Comparison of ENCODE assay signal across 22 cellular contexts in the genomic region with DNA sequence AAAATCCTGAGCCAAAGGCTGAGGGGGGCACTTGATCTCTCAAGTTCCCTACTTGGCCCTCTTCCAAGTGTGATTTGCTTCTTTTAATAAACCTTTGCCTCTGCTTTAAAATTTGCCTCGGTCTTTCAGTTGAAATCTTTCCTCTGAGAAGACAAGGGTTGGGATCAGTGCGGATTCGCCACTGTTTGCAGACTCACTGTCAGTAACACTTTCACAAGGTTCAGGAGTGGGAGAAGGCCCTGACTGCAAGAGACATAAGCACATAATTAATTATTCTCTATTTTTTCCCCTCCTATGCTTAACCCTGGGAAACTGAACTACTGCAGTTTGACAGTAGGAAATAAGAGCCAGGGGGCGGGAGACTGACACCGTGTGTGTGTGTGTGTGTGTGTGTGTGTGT. TPM values are rescaled to one million over a fixed set of nuclear protein-coding genes. Genes with fewer than 3 reads are reported as not detected.
DNase-seq lines count a peak whose midpoint lies in the region; ATAC-seq and TF ChIP-seq lines count a peak whose summit lies in the region.
"Had no signal": no experiment of that assay in that cellular context is flagged by ENCODE, and none has a peak within 500 bp of the region (broad histone marks: within the 10 kb centered on the region; RNA-seq: fewer than 3 reads in every experiment).

No MANE protein-coding gene starts in this region.

- peaks cover 7% of the 10 kb centered on the region for H3K4me1 ChIP-seq in endodermal cell (ENCODE audit: control insufficient read depth, insufficient read depth, low read length)
- H3K4me1 ChIP-seq: BLaER1 treated with 17β-estradiol and CSF1 and Interleukin-3, amounts not matched to agents 10 nM and 100 nM had no signal

- POLR2A ChIA-PET in RWPE1 (lab: Yijun Ruan, JAX; ENCODE audit: low non-redundant PET) = no interaction called here

- intact Hi-C loops in posterior cingulate gyrus (cut with DNase I) = no loop called here

- DNase-seq in NCI-H1105 (lab: John Stamatoyannopoulos, UW) = peak; percentile 7
- peak; percentile 63 to 78 for DNase-seq in NCI-H524 (lab: John Stamatoyannopoulos, UW)
- DNase-seq in endodermal cell = peak; percentile 5
- peak; percentile 8 for DNase-seq in putamen (ENCODE audit: low spot score)
- DNase-seq in posterior cingulate gyrus = no peak
- DNase-seq in GOT3 (lab: John Stamatoyannopoulos, UW) = no peak
- no peak for DNase-seq in activated naive CD4-positive, alpha-beta T cell treated with anti-CD3 and anti-CD28 coated beads, Interleukin-2, amount 50 U/mL, for 72 hours (ENCODE audit: low spot score in 2 of 2)
- no peak for DNase-seq in RWPE1 (ENCODE audit: low spot score)
- DNase-seq: CD8-positive, alpha-beta T cell; EL; GF-D8; IMR-90; NCI-H187 treated with DMSO at 0.1 percent for 48 hours; NCI-H2107; NCI-H510A; NCI-H82; OCI-M1; SHP77 had no signal

- no peaks in the 10 kb centered on the region for H3K36me3 Mint-ChIP-seq in endodermal cell (ENCODE audit: low read depth)
- peaks cover 10% of the 10 kb centered on the region in 2 donors for H3K36me3 Mint-ChIP-seq in activated naive CD4-positive, alpha-beta T cell treated with anti-CD3 and anti-CD28 coated beads, Interleukin-2, amount 50 U/mL, for 72 hours
- H3K36me3 Mint-ChIP-seq: CD8-positive, alpha-beta T cell had no signal

- no peak overlapping the region for H3K9ac ChIP-seq in endodermal cell (ENCODE audit: extremely low read depth, low read length, poor library complexity, severe bottlenecking)
- H3K9ac ChIP-seq: BLaER1 treated with 17β-estradiol and CSF1 and Interleukin-3, amounts not matched to agents 10 nM and 100 nM had no signal

- peaks cover 19% of the 10 kb centered on the region for H3K9me3 Mint-ChIP-seq in endodermal cell
- H3K9me3 Mint-ChIP-seq in activated naive CD4-positive, alpha-beta T cell treated with anti-CD3 and anti-CD28 coated beads, Interleukin-2, amount 50 U/mL, for 72 hours = peaks cover 0 to 10% of the 10 kb centered on the region in 2 donors

- ATAC-seq in activated naive CD4-positive, alpha-beta T cell treated with anti-CD3 and anti-CD28 coated beads, Interleukin-2, amount 50 U/mL, for 72 hours = no peak
- ATAC-seq: CD8-positive, alpha-beta T cell; HCT116 had no signal

- H3K4me3 ChIP-seq in endodermal cell (ENCODE audit: low read length) = no peak overlapping the region
- H3K4me3 ChIP-seq: BLaER1 treated with 17β-estradiol and CSF1 and Interleukin-3, amounts not matched to agents 10 nM and 100 nM had no signal

- TF ChIP-seq CTCF in endodermal cell (conservative IDR thresholded peaks at IDR 0.05) = no peak
- no peak for TF ChIP-seq CTCF in RWPE1 (conservative IDR thresholded peaks at IDR 0.05; ENCODE audit: low read depth)

- H3K4me3 Mint-ChIP-seq in endodermal cell = no peak overlapping the region
- H3K4me3 Mint-ChIP-seq: CD8-positive, alpha-beta T cell had no signal

- no peak overlapping the region for H3K27ac ChIP-seq in endodermal cell (ENCODE audit: low read depth, low read length)
- H3K27ac ChIP-seq in RWPE1 = no peak overlapping the region
- H3K27ac ChIP-seq: BLaER1 treated with 17β-estradiol and CSF1 and Interleukin-3, amounts not matched to agents 10 nM and 100 nM had no signal

- peaks cover 18% of the 10 kb centered on the region for H3K9me3 ChIP-seq in endodermal cell (ENCODE audit: control insufficient read depth, low read length)

- no peaks in the 10 kb centered on the region for H3K36me3 ChIP-seq in endodermal cell (ENCODE audit: control insufficient read depth, insufficient read depth, low read length)
- H3K36me3 ChIP-seq: BLaER1 treated with 17β-estradiol and CSF1 and Interleukin-3, amounts not matched to agents 10 nM and 100 nM had no signal

- H3K27me3 Mint-ChIP-seq in endodermal cell (ENCODE audit: insufficient read depth) = peaks cover 14% of the 10 kb centered on the region

- 94% methylated on average over 5 of the region's 5 CpGs; no CpG with 5 or more reads in 1 of the 2 experiments for WGBS in endodermal cell (ENCODE audit: insufficient coverage in 1 of 2, insufficient read length in 1 of 2), 2 experiments

- H3K27ac Mint-ChIP-seq in endodermal cell = no peak overlapping the region
- no peak overlapping the region for H3K27ac Mint-ChIP-seq in activated naive CD4-positive, alpha-beta T cell treated with anti-CD3 and anti-CD28 coated beads, Interleukin-2, amount 50 U/mL, for 72 hours
- H3K27ac Mint-ChIP-seq: CD8-positive, alpha-beta T cell had no signal

- no peaks in the 10 kb centered on the region for H3K27me3 ChIP-seq in endodermal cell (ENCODE audit: control insufficient read depth, insufficient read depth, low read length, poor library complexity, severe bottlenecking)

- peaks cover 10% of the 10 kb centered on the region for H3K4me1 Mint-ChIP-seq in endodermal cell

- CTCF ChIA-PET in RWPE1 (lab: Yijun Ruan, JAX) = no interaction called here

RNA-seq across cellular contexts. Expression of a gene that starts 5.7 kb away (rescaled TPM):
- total RNA-seq in endodermal cell = 1 to 10 TPM in 1 of 2 donors, not detected in 1; 1.8 TPM
- not detected for polyA plus RNA-seq in endodermal cell (2013, experiment 1 of 2)
- 0.08 TPM for polyA plus RNA-seq in endodermal cell (2013, experiment 2 of 2)
- total RNA-seq in activated naive CD4-positive, alpha-beta T cell treated with anti-CD3 and anti-CD28 coated beads, Interleukin-2, amount 50 U/mL, for 72 hours = 1 to 10 TPM in 1 of 2 donors, not detected in 1; 1.7 TPM
- total RNA-seq: H1 had no signal

RNA-seq across cellular contexts. Expression of a gene that starts 24.5 kb away (rescaled TPM):
- total RNA-seq in endodermal cell = not detected
- not detected for polyA plus RNA-seq in endodermal cell (2013, experiment 1 of 2)
- polyA plus RNA-seq in endodermal cell (2013, experiment 2 of 2) = not detected
- not detected for total RNA-seq in activated naive CD4-positive, alpha-beta T cell treated with anti-CD3 and anti-CD28 coated beads, Interleukin-2, amount 50 U/mL, for 72 hours
- total RNA-seq: CD8-positive, alpha-beta T cell; H1; IMR-90; RPMI7951 had no signal
- polyA plus RNA-seq: H1, IMR-90 had no signal

Comparison
In these comparisons a context has a peak if more than half of its experiments do, and no peak if none do; other contexts are left out.
1. DNase-seq: peak in NCI-H1105 (single experiment), NCI-H524 (2 of 2), endodermal cell (single experiment) and putamen (single experiment); none in posterior cingulate gyrus (0 of 10), GOT3 (single experiment), activated naive CD4-positive, alpha-beta T cell treated with anti-CD3 and anti-CD28 coated beads, Interleukin-2, amount 50 U/mL, for 72 hours (0 of 2) and RWPE1 (single experiment).